Comparison of ENCODE assay signal across 23 cellular contexts in the genomic region with DNA sequence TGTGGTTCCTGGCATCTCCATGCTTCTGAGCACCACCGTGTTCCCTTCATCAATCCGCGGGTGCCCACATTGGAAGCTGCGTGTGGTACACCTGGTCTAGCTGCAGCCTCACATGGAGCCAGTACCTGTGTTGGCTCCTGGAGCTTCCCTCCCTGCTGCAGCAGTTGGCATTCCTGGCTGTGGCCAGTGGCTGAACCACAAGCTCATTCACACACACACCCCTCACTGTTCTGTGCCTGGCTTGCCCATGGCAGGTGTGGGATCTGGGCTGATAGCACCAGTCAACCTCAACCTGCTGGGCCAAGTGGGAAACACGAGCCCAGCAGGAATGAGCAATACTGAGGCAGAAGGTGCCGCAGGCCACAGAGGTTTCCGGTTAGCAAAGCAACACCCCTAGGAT.
"Had no signal": no experiment of that assay in that cellular context is flagged by ENCODE, and none has a peak within 500 bp of the region (broad histone marks: within the 10 kb centered on the region; RNA-seq: fewer than 3 reads in every experiment).

No MANE protein-coding gene starts in this region.

- ATAC-seq: activated CD4-positive, alpha-beta T cell treated with anti-CD3 and anti-CD28 coated beads for 36 hours; activated T-cell treated with anti-CD3 and anti-CD28 coated beads, Interleukin-2, amount 50 U/mL, for 72 hours; T-helper 17 cell had no signal

- FAIRE-seq: TTC549 had no signal

- H3K4me1 ChIP-seq: adrenal gland had no signal

- H3K27me3 ChIP-seq: adrenal gland had no signal

- H3K9me3 Mint-ChIP-seq: activated naive CD8-positive, alpha-beta T cell treated with anti-CD3 and anti-CD28 coated beads, Interleukin-2, amount 10 ng/mL, durations not matched to agents 7 days and 5 days had no signal

- H3K4me2 ChIP-seq: KMS-11, PC-9 had no signal

- H3K36me3 Mint-ChIP-seq: activated naive CD8-positive, alpha-beta T cell treated with anti-CD3 and anti-CD28 coated beads, Interleukin-2, amount 10 ng/mL, durations not matched to agents 7 days and 5 days; IgD-negative memory B cell had no signal

- H3K4me3 ChIP-seq: adrenal gland, PC-9 had no signal

- H2AFZ ChIP-seq: PC-9 had no signal

- DNase-seq: activated CD4-positive, alpha-beta memory T cell treated with anti-CD3 and anti-CD28 coated beads, Interleukin-2, amount 10 ng/mL, durations not matched to agents 7 days and 5 days; activated CD4-positive, alpha-beta T cell treated with anti-CD3 and anti-CD28 coated beads for 36 hours; activated CD4-positive, alpha-beta T cell treated with anti-CD3 and anti-CD28 coated beads, Interleukin-2, amount 50 U/mL, for 1 hour; activated gamma-delta T cell treated with Interleukin-2 at 50 U/mL for 16 hours; activated naive CD4-positive, alpha-beta T cell treated with anti-CD3 and anti-CD28 coated beads, Interleukin-2, amount 50 U/mL, for 16 hours; activated naive CD8-positive, alpha-beta T cell treated with anti-CD3 and anti-CD28 coated beads, Interleukin-2, amount 10 ng/mL, durations not matched to agents 7 days and 5 days; activated T-cell treated with anti-CD3 and anti-CD28 coated beads, Interleukin-2, amount 50 U/mL, for 72 hours; adrenal gland; anterior cingulate cortex; NCI-H1092; NCI-H1417; NCI-H1930; NCI-H446; NCI-H524; SHP77 treated with DMSO at 0.1 percent for 48 hours; T-helper 17 cell; T-helper 9 cell had no signal

- H3K27me3 Mint-ChIP-seq: activated CD4-positive, alpha-beta memory T cell treated with anti-CD3 and anti-CD28 coated beads, Interleukin-2, amount 10 ng/mL, durations not matched to agents 7 days and 5 days; activated CD4-positive, alpha-beta T cell treated with anti-CD3 and anti-CD28 coated beads for 36 hours; activated naive CD8-positive, alpha-beta T cell treated with anti-CD3 and anti-CD28 coated beads, Interleukin-2, amount 10 ng/mL, durations not matched to agents 7 days and 5 days; IgD-negative memory B cell; T-helper 17 cell had no signal

- H3K36me3 ChIP-seq: adrenal gland had no signal

- H3K4me1 Mint-ChIP-seq: activated CD4-positive, alpha-beta memory T cell treated with anti-CD3 and anti-CD28 coated beads, Interleukin-2, amount 10 ng/mL, durations not matched to agents 7 days and 5 days; activated CD4-positive, alpha-beta T cell treated with anti-CD3 and anti-CD28 coated beads for 36 hours; activated naive CD8-positive, alpha-beta T cell treated with anti-CD3 and anti-CD28 coated beads, Interleukin-2, amount 10 ng/mL, durations not matched to agents 7 days and 5 days; IgD-negative memory B cell; T-helper 17 cell had no signal

- H3K27ac ChIP-seq: adrenal gland, KMS-11, PC-9, VCaP had no signal

- H3K9me3 ChIP-seq: adrenal gland had no signal

- H3K27ac Mint-ChIP-seq: activated CD4-positive, alpha-beta memory T cell treated with anti-CD3 and anti-CD28 coated beads, Interleukin-2, amount 10 ng/mL, durations not matched to agents 7 days and 5 days; activated CD4-positive, alpha-beta T cell treated with anti-CD3 and anti-CD28 coated beads for 36 hours; activated naive CD8-positive, alpha-beta T cell treated with anti-CD3 and anti-CD28 coated beads, Interleukin-2, amount 10 ng/mL, durations not matched to agents 7 days and 5 days; activated T-cell treated with anti-CD3 and anti-CD28 coated beads, Interleukin-2, amount 50 U/mL, for 72 hours; activated T-helper 2 cell treated with anti-CD3 and anti-CD28 coated beads, Interferon-gamma antibody, Interleukin-2, Interleukin-4, amounts not matched to agents 10 μg/mL and 5 μg/mL and 100 μg/mL, durations not matched to agents 14 hours and 24 hours and 36 hours; IgD-negative memory B cell; T-helper 17 cell had no signal

- H3K9ac ChIP-seq: KMS-11 had no signal

- H3K4me3 Mint-ChIP-seq: activated CD4-positive, alpha-beta memory T cell treated with anti-CD3 and anti-CD28 coated beads, Interleukin-2, amount 10 ng/mL, durations not matched to agents 7 days and 5 days; activated CD4-positive, alpha-beta T cell treated with anti-CD3 and anti-CD28 coated beads for 36 hours; activated naive CD8-positive, alpha-beta T cell treated with anti-CD3 and anti-CD28 coated beads, Interleukin-2, amount 10 ng/mL, durations not matched to agents 7 days and 5 days; activated T-cell treated with anti-CD3 and anti-CD28 coated beads, Interleukin-2, amount 50 U/mL, for 72 hours; IgD-negative memory B cell; T-helper 17 cell had no signal
